Comparison of ENCODE assay signal across 22 cellular contexts in the genomic region with DNA sequence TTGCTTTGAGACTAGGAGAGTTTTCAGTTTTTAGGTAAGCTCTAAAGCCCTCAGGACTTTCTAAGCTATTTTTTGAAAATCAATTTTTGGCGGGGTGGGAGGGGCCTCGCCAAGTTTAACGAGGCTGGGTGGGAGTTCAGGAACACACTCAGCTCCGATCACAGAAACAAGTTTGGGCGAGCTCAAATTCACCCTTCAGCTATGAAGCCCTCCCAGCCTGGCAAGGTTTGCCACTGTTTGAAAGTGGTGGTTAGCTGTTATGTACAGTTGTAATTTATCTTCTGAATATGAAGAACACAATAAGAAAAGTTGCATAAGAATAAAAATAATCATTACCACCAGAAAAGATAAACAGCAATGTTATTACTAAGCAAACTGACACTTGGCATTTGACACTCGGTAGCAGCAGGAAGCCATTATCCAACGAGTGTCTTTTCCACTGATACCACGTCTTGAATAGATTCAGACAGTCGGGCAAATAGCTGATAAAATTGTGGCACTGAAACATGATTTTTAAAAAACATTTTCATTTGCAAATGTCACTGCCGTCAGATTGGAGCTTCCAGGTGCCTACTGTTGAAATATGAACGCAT. TPM values are rescaled to one million over a fixed set of nuclear protein-coding genes. Genes with fewer than 3 reads are reported as not detected.
DNase-seq lines count a peak whose midpoint lies in the region; ATAC-seq and TF ChIP-seq lines count a peak whose summit lies in the region.
"Had no signal": no experiment of that assay in that cellular context is flagged by ENCODE, and none has a peak within 500 bp of the region (broad histone marks: within the 10 kb centered on the region; RNA-seq: fewer than 3 reads in every experiment).

No MANE protein-coding gene starts in this region.

- H3K4me3 ChIP-seq in smooth muscle cell: no peak overlapping the region
- no peak overlapping the region for H3K4me3 ChIP-seq in gastroesophageal sphincter
- H3K4me3 ChIP-seq: mucosa of descending colon, sigmoid colon, vagina had no signal

- DNase-seq in NCI-H2227 (lab: John Stamatoyannopoulos, UW; ENCODE audit: unreplicated experiment): peak; percentile 16
- no peak for DNase-seq in NCI-H2227 treated with DMSO at 0.1 percent for 48 hours (lab: John Stamatoyannopoulos, UW)
- DNase-seq in NCI-H2081 (lab: John Stamatoyannopoulos, UW): peak; percentile 69 to 87
- peak; percentile 70 for DNase-seq in RWPE1 (ENCODE audit: low spot score)
- DNase-seq in smooth muscle cell (lab: John Stamatoyannopoulos, UW; ENCODE audit: unreplicated experiment): no peak
- DNase-seq in OCI-M1 (lab: John Stamatoyannopoulos, UW): no peak
- DNase-seq in activated CD4-positive, alpha-beta memory T cell treated with anti-CD3 and anti-CD28 coated beads for 36 hours: no peak
- DNase-seq: activated CD4-positive, alpha-beta T cell treated with anti-CD3 and anti-CD28 coated beads for 48 hours; activated CD8-positive, alpha-beta memory T cell treated with anti-CD3 and anti-CD28 coated beads, Interleukin-2, amount 10 ng/mL, durations not matched to agents 7 days and 5 days; activated naive CD4-positive, alpha-beta T cell treated with anti-CD3 and anti-CD28 coated beads, Interleukin-2, amount 10 ng/mL, durations not matched to agents 7 days and 5 days; hypothalamus; mucosa of descending colon; NCI-H1694; NCI-H510A treated with DMSO at 0.1 percent for 48 hours; posterior cingulate gyrus; sigmoid colon; T-helper 1 cell had no signal

- no peaks in the 10 kb centered on the region for H3K9me3 ChIP-seq in smooth muscle cell (replicated peaks; ENCODE audit: low read depth)
- H3K9me3 ChIP-seq in gastroesophageal sphincter: no peaks in the 10 kb centered on the region
- H3K9me3 ChIP-seq: mucosa of descending colon, sigmoid colon, vagina had no signal

- intact Hi-C loops in activated CD4-positive, alpha-beta memory T cell treated with anti-CD3 and anti-CD28 coated beads for 36 hours (cut with micrococcal nuclease): no loop called here

- no peak for ATAC-seq in gastroesophageal sphincter
- ATAC-seq: activated CD8-positive, alpha-beta memory T cell treated with anti-CD3 and anti-CD28 coated beads, Interleukin-2, amount 10 ng/mL, durations not matched to agents 7 days and 5 days; mucosa of descending colon had no signal

- H3K4me3 Mint-ChIP-seq in activated CD4-positive, alpha-beta memory T cell treated with anti-CD3 and anti-CD28 coated beads for 36 hours: no peak overlapping the region
- H3K4me3 Mint-ChIP-seq: activated CD8-positive, alpha-beta memory T cell treated with anti-CD3 and anti-CD28 coated beads, Interleukin-2, amount 10 ng/mL, durations not matched to agents 7 days and 5 days; activated naive CD4-positive, alpha-beta T cell treated with anti-CD3 and anti-CD28 coated beads, Interleukin-2, amount 10 ng/mL, durations not matched to agents 7 days and 5 days; CD14-positive monocyte; dendritic cell treated with granulocyte-macrophage colony-stimulating factor and Interleukin-4, amounts not matched to agents 40 ng/mL and 50 ng/mL, for 4 days; neural crest cell had no signal

- H3K36me3 ChIP-seq in smooth muscle cell (ENCODE audit: low read depth) (no peaks in the 10 kb centered on the region), gastroesophageal sphincter (peaks cover 0 to 14% of the 10 kb centered on the region in 2 donors)

- no peaks in the 10 kb centered on the region for H3K9me3 Mint-ChIP-seq in activated CD4-positive, alpha-beta memory T cell treated with anti-CD3 and anti-CD28 coated beads for 36 hours
- H3K9me3 Mint-ChIP-seq: activated naive CD4-positive, alpha-beta T cell treated with anti-CD3 and anti-CD28 coated beads, Interleukin-2, amount 10 ng/mL, durations not matched to agents 7 days and 5 days; dendritic cell treated with granulocyte-macrophage colony-stimulating factor and Interleukin-4, amounts not matched to agents 40 ng/mL and 50 ng/mL, for 4 days; neural crest cell had no signal

- no peaks in the 10 kb centered on the region for H3K27me3 Mint-ChIP-seq in activated CD4-positive, alpha-beta memory T cell treated with anti-CD3 and anti-CD28 coated beads for 36 hours
- H3K27me3 Mint-ChIP-seq: activated CD8-positive, alpha-beta memory T cell treated with anti-CD3 and anti-CD28 coated beads, Interleukin-2, amount 10 ng/mL, durations not matched to agents 7 days and 5 days; activated naive CD4-positive, alpha-beta T cell treated with anti-CD3 and anti-CD28 coated beads, Interleukin-2, amount 10 ng/mL, durations not matched to agents 7 days and 5 days; dendritic cell treated with granulocyte-macrophage colony-stimulating factor and Interleukin-4, amounts not matched to agents 40 ng/mL and 50 ng/mL, for 4 days had no signal

- H3K27me3 ChIP-seq in smooth muscle cell (ENCODE audit: low read depth): no peaks in the 10 kb centered on the region
- H3K27me3 ChIP-seq in gastroesophageal sphincter: no peaks in the 10 kb centered on the region
- H3K27me3 ChIP-seq: sigmoid colon, vagina had no signal

- H3K4me1 ChIP-seq in smooth muscle cell (ENCODE audit: low read depth): no peaks in the 10 kb centered on the region
- H3K4me1 ChIP-seq in gastroesophageal sphincter: no peaks in the 10 kb centered on the region
- H3K4me1 ChIP-seq: sigmoid colon had no signal

- POLR2A ChIA-PET in RWPE1 (lab: Yijun Ruan, JAX; ENCODE audit: low non-redundant PET): interaction anchor here (1.0 kb wide), 1 partner anchor 61 kb away, joined by 3 read pairs; no protein-coding TSS in a partner anchor
- POLR2A ChIA-PET in activated CD4-positive, alpha-beta memory T cell treated with anti-CD3 and anti-CD28 coated beads for 36 hours (lab: Charles Lee): no interaction called here

- no peaks in the 10 kb centered on the region for H3K4me1 Mint-ChIP-seq in activated CD4-positive, alpha-beta memory T cell treated with anti-CD3 and anti-CD28 coated beads for 36 hours (ENCODE audit: low read depth)
- H3K4me1 Mint-ChIP-seq: activated naive CD4-positive, alpha-beta T cell treated with anti-CD3 and anti-CD28 coated beads, Interleukin-2, amount 10 ng/mL, durations not matched to agents 7 days and 5 days; neural crest cell had no signal

- TF ChIP-seq EP300 in gastroesophageal sphincter (IDR thresholded peaks at IDR 0.05): no peak

- no peaks in the 10 kb centered on the region for H3F3A ChIP-seq in smooth muscle cell (ENCODE audit: low read depth)

- no peaks in the 10 kb centered on the region for H4K20me1 ChIP-seq in smooth muscle cell (ENCODE audit: low read depth)

- H3K79me2 ChIP-seq in smooth muscle cell (ENCODE audit: low read depth): no peaks in the 10 kb centered on the region

- no peak overlapping the region for H3K9ac ChIP-seq in smooth muscle cell (ENCODE audit: low read depth)

- H3K36me3 Mint-ChIP-seq in activated CD4-positive, alpha-beta memory T cell treated with anti-CD3 and anti-CD28 coated beads for 36 hours: no peaks in the 10 kb centered on the region
- H3K36me3 Mint-ChIP-seq: activated CD8-positive, alpha-beta memory T cell treated with anti-CD3 and anti-CD28 coated beads, Interleukin-2, amount 10 ng/mL, durations not matched to agents 7 days and 5 days; activated naive CD4-positive, alpha-beta T cell treated with anti-CD3 and anti-CD28 coated beads, Interleukin-2, amount 10 ng/mL, durations not matched to agents 7 days and 5 days; CD14-positive monocyte had no signal

- no peak overlapping the region for H2AFZ ChIP-seq in smooth muscle cell (ENCODE audit: low read depth)

- H3K27ac Mint-ChIP-seq in activated CD4-positive, alpha-beta memory T cell treated with anti-CD3 and anti-CD28 coated beads for 36 hours: no peak overlapping the region
- H3K27ac Mint-ChIP-seq: activated CD8-positive, alpha-beta memory T cell treated with anti-CD3 and anti-CD28 coated beads, Interleukin-2, amount 10 ng/mL, durations not matched to agents 7 days and 5 days; activated naive CD4-positive, alpha-beta T cell treated with anti-CD3 and anti-CD28 coated beads, Interleukin-2, amount 10 ng/mL, durations not matched to agents 7 days and 5 days; CD14-positive monocyte; dendritic cell treated with granulocyte-macrophage colony-stimulating factor and Interleukin-4, amounts not matched to agents 40 ng/mL and 50 ng/mL, for 4 days had no signal

- 74% methylated on average over 11 of the region's 11 CpGs for WGBS in smooth muscle cell (ENCODE audit: low lambda C conversion rate)
- WGBS in gastroesophageal sphincter (ENCODE audit: low coverage in 1 of 2), 2 donors: 78 to 86% methylated on average over 3 to 7 of the region's 11 CpGs

- H3K4me2 ChIP-seq in smooth muscle cell: no peak overlapping the region

- CTCF ChIA-PET in RWPE1 (lab: Yijun Ruan, JAX): interaction anchor here (0.7 to 1.3 kb wide), 3 partner anchors 10 to 110 kb away, joined by 3 to 4 read pairs (median 3); no protein-coding TSS in a partner anchor
- CTCF ChIA-PET in activated CD4-positive, alpha-beta memory T cell treated with anti-CD3 and anti-CD28 coated beads for 36 hours (lab: Charles Lee): interaction anchor here (1.3 kb wide), 1 partner anchor 11 kb away, joined by 3 read pairs; no protein-coding TSS in a partner anchor

- H3K27ac ChIP-seq in RWPE1 (peak overlapping the region; percentile 84), smooth muscle cell (ENCODE audit: low read depth) (peak overlapping the region; percentile 67), gastroesophageal sphincter (no peak overlapping the region)
- H3K27ac ChIP-seq: sigmoid colon, vagina had no signal

- TF ChIP-seq CTCF in RWPE1 (conservative IDR thresholded peaks at IDR 0.05; ENCODE audit: low read depth) (no peak), smooth muscle cell (IDR thresholded peaks at IDR 0.05; ENCODE audit: borderline replicate concordance, insufficient read depth, poor library complexity, severe bottlenecking) (no peak), gastroesophageal sphincter (IDR thresholded peaks at IDR 0.05) (no peak)

- TF ChIP-seq POLR2A in gastroesophageal sphincter (IDR thresholded peaks at IDR 0.05): no peak

RNA-seq across cellular contexts. Expression of a gene that starts 59.8 kb away (rescaled TPM):
- 11.4 and 12.2 TPM in 2 replicates for total RNA-seq in smooth muscle cell
- polyA plus RNA-seq in smooth muscle cell: 2.3 and 6.2 TPM in 2 replicates
- 10 to 100 TPM; 13.6 to 17.1 (median 16.6) TPM for total RNA-seq in gastroesophageal sphincter
- total RNA-seq in activated CD4-positive, alpha-beta memory T cell treated with anti-CD3 and anti-CD28 coated beads for 36 hours: 1 to 10 TPM; 2.5 to 3.2 TPM
- polyA plus RNA-seq: CD14-positive monocyte had no signal

Comparison
In these comparisons a context has a peak if more than half of its experiments do, and no peak if none do; other contexts are left out.
1. DNase-seq: peak in NCI-H2227 (single experiment), NCI-H2081 (2 of 2) and RWPE1 (single experiment); none in NCI-H2227 treated with DMSO at 0.1 percent for 48 hours (single experiment), smooth muscle cell (single experiment), OCI-M1 (single experiment) and activated CD4-positive, alpha-beta memory T cell treated with anti-CD3 and anti-CD28 coated beads for 36 hours (single experiment).
2. H3K27ac ChIP-seq: peak in RWPE1 (single experiment) and smooth muscle cell (single experiment); none in gastroesophageal sphincter (0 of 4).